ENCODE assay signal across 7 cellular contexts in the genomic region with DNA sequence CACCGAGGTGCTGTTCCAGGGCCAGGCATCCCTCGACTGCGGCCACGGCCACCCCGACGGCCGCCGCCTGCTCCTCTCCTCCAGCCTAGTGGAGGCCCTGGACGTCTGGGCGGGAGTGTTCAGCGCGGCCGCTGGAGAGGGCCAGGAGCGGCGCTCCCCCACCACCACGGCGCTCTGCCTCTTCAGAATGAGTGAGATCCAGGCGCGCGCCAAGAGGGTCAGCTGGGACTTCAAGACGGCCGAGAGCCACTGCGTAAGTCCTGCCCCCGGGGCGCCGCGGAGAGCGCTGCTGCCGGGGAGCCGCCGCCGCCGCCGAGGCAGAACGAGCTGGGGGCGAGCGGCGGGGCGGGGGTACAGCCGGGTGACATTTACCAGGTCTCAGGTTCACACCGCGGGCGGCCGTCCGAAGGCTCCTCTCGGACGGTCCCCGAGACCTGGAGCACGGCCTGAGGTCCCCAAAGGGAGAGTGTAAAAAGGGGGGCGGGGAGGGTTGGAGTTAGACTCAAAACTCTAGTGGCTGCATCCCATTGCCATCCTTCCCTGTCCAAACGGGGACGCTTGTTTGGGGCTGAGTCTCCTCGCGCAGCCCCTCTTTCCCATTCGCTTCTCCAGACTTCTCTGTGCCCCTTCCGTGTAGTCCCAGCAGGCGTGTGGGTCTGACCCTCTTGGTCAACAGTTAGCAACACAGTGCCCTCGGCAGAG. TPM values are rescaled to one million over a fixed set of nuclear protein-coding genes. Genes with fewer than 3 reads are reported as not detected.
DNase-seq lines count a peak whose midpoint lies in the region; ATAC-seq and TF ChIP-seq lines count a peak whose summit lies in the region.

No MANE protein-coding gene starts in this region.

- in situ Hi-C loops in HAP-1 (cut with MboI; ENCODE audit: low sequenced_read_pairs): loop anchor here (10.0 kb wide), 1 partner anchor 285 kb away; no protein-coding TSS in a partner anchor
- in situ Hi-C loops in SK-MEL-5 (cut with HindIII; ENCODE audit: low pct_unique_long_range_greater_than_20kb, low sequenced_read_pairs): no loop called here

- H3K9me3 ChIP-seq in HAP-1 (no peaks in the 10 kb centered on the region), endocrine pancreas (ENCODE audit: control insufficient read depth, low read length) (no peaks in the 10 kb centered on the region), muscle layer of duodenum (ENCODE audit: control insufficient read depth in 1 of 2, low read length in 2 of 2) (no peaks in the 10 kb centered on the region)

- peak overlapping the region; percentile 30 for H3K9ac ChIP-seq in endocrine pancreas (ENCODE audit: control insufficient read depth, insufficient read depth, low read length)

- H3K27me3 ChIP-seq in HAP-1 (ENCODE audit: low read depth): no peaks in the 10 kb centered on the region
- no peaks in the 10 kb centered on the region for H3K27me3 ChIP-seq in endocrine pancreas (ENCODE audit: control insufficient read depth, insufficient read depth, low read length)
- peaks cover 7% of the 10 kb centered on the region for H3K27me3 ChIP-seq in muscle layer of duodenum (ENCODE audit: low read depth, low read length)

- peaks cover 29% of the 10 kb centered on the region for H3K4me1 ChIP-seq in HAP-1
- H3K4me1 ChIP-seq in endocrine pancreas (ENCODE audit: control insufficient read depth, insufficient read depth, low read length): peaks cover 10% of the 10 kb centered on the region
- H3K4me1 ChIP-seq in muscle layer of duodenum (ENCODE audit: control insufficient read depth in 1 of 2, insufficient read depth in 2 of 2, low read length in 2 of 2): peaks cover 4 to 19% of the 10 kb centered on the region in 2 donors

- ATAC-seq in HG02588 (IDR thresholded peaks at IDR 0.05; ENCODE audit: unreplicated experiment): no peak

- no peak for TF ChIP-seq CTCF in GM12865 (IDR thresholded peaks at IDR 0.05; ENCODE audit: insufficient read depth, low read depth, low read length, missing control alignments)

- H3K4me3 ChIP-seq in GM12865 (ENCODE audit: low read depth, low read length): peak overlapping the region; percentile 80
- H3K4me3 ChIP-seq in HAP-1: peak overlapping the region; percentile 60
- no peak overlapping the region for H3K4me3 ChIP-seq in endocrine pancreas (ENCODE audit: control insufficient read depth, insufficient read depth, low read length)
- H3K4me3 ChIP-seq in muscle layer of duodenum (ENCODE audit: low read depth in 1 of 2, low read length in 2 of 2): peak overlapping the region; percentile 43 to 81

- DNase-seq in GM12865 (ENCODE audit: low read depth): peak; percentile 56
- DNase-seq in HAP-1 (ENCODE audit: low spot score in 2 of 2): peak; percentile 20 to 75
- DNase-seq in SK-MEL-5 (ENCODE audit: low read depth, low spot score): peak; percentile 42
- no peak for DNase-seq in NCI-H526 treated with DMSO at 0.1 percent for 48 hours (lab: John Stamatoyannopoulos, UW)

- H3K27ac ChIP-seq in muscle layer of duodenum (ENCODE audit: low read length): no peak overlapping the region

- H3K36me3 ChIP-seq in HAP-1 (replicated peaks): no peaks in the 10 kb centered on the region
- H3K36me3 ChIP-seq in endocrine pancreas (ENCODE audit: control insufficient read depth, insufficient read depth, low read length): no peaks in the 10 kb centered on the region
- no peaks in the 10 kb centered on the region for H3K36me3 ChIP-seq in muscle layer of duodenum (ENCODE audit: control insufficient read depth in 1 of 2, insufficient read depth in 2 of 2, low read length in 2 of 2)

RNA-seq across cellular contexts. Expression of a gene that starts 1.6 kb away (rescaled TPM):
- 48.8 and 52.5 TPM in 2 replicates for total RNA-seq in SK-MEL-5 (2014; rRNA removed; shearing (Covaris generic))
- polyA plus RNA-seq in SK-MEL-5 (2015; cell fraction: cytosol; rRNA removed): 33.3 and 48.0 TPM in 2 replicates
- 24.2 and 26.6 TPM in 2 replicates for polyA plus RNA-seq in SK-MEL-5 (2015; cell fraction: nucleus; rRNA removed)
